ENCODE assay signal across 9 cellular contexts in genomic region chr6:47235964-47236760, GRCh38.
A peak's percentile ranks its signal among the peaks of the same experiment; 100 is the strongest.
DNase-seq lines count a peak whose midpoint lies in the region; ATAC-seq and TF ChIP-seq lines count a peak whose summit lies in the region.
"Had no signal": no experiment of that assay in that cellular context is flagged by ENCODE, and none has a peak within 500 bp of the region (broad histone marks: within the 10 kb centered on the region; RNA-seq: fewer than 3 reads in every experiment).

No MANE protein-coding gene starts in this region.

- ATAC-seq in GM19324 (IDR thresholded peaks at IDR 0.05; ENCODE audit: low FRiP score, unreplicated experiment) = peak; percentile 71
- ATAC-seq in HG03135 (IDR thresholded peaks at IDR 0.05; ENCODE audit: unreplicated experiment) = no peak

- H3K27me3 Mint-ChIP-seq in osteocyte (ENCODE audit: unreplicated experiment) = no peaks in the 10 kb centered on the region
- H3K27me3 Mint-ChIP-seq: activated CD4-positive, alpha-beta memory T cell treated with anti-CD3 and anti-CD28 coated beads, Interleukin-2, amount 10 ng/mL, durations not matched to agents 7 days and 5 days had no signal

- no peak overlapping the region for H3K4me3 ChIP-seq in muscle layer of duodenum (ENCODE audit: low read depth in 1 of 2, low read length in 2 of 2)

- no peak for TF ChIP-seq CTCF in osteocyte (IDR thresholded peaks at IDR 0.05)

- peaks cover 9 to 16% of the 10 kb centered on the region in 2 donors for H3K4me1 ChIP-seq in muscle layer of duodenum (ENCODE audit: control insufficient read depth in 1 of 2, insufficient read depth in 2 of 2, low read length in 2 of 2)

- no peaks in the 10 kb centered on the region for H3K36me3 Mint-ChIP-seq in osteocyte (ENCODE audit: unreplicated experiment)

- DNase-seq in NCI-H1092 treated with DMSO at 0.1 percent for 48 hours (lab: John Stamatoyannopoulos, UW) (peak; percentile 93), SKM-1 (lab: John Stamatoyannopoulos, UW; ENCODE audit: unreplicated experiment) (peak; percentile 26), osteocyte (ENCODE audit: extremely low spot score, unreplicated experiment) (no peak)
- DNase-seq in stimulated activated CD4-positive, alpha-beta T cell treated with anti-CD3 and anti-CD28 coated beads, Interleukin-2, amount 100 ng/mL, for 48 hours = no peak
- no peak for DNase-seq in stimulated activated CD4-positive, alpha-beta T cell treated with anti-CD3 and anti-CD28 coated beads, Interleukin-4, amount 100 ng/mL, for 4 hours
- DNase-seq: activated CD4-positive, alpha-beta memory T cell treated with anti-CD3 and anti-CD28 coated beads, Interleukin-2, amount 10 ng/mL, durations not matched to agents 7 days and 5 days had no signal

- H3K9me3 ChIP-seq in muscle layer of duodenum (ENCODE audit: control insufficient read depth in 1 of 2, low read length in 2 of 2) = no peaks in the 10 kb centered on the region

- no peaks in the 10 kb centered on the region for H3K4me1 Mint-ChIP-seq in osteocyte (ENCODE audit: unreplicated experiment)
- H3K4me1 Mint-ChIP-seq: activated CD4-positive, alpha-beta memory T cell treated with anti-CD3 and anti-CD28 coated beads, Interleukin-2, amount 10 ng/mL, durations not matched to agents 7 days and 5 days had no signal

- no peak overlapping the region for H3K27ac Mint-ChIP-seq in osteocyte (ENCODE audit: unreplicated experiment)
- H3K27ac Mint-ChIP-seq: activated CD4-positive, alpha-beta memory T cell treated with anti-CD3 and anti-CD28 coated beads, Interleukin-2, amount 10 ng/mL, durations not matched to agents 7 days and 5 days had no signal

- no peaks in the 10 kb centered on the region for H3K27me3 ChIP-seq in muscle layer of duodenum (ENCODE audit: low read depth, low read length)

- no peak overlapping the region for H3K4me3 Mint-ChIP-seq in osteocyte (ENCODE audit: unreplicated experiment)
- H3K4me3 Mint-ChIP-seq: activated CD4-positive, alpha-beta memory T cell treated with anti-CD3 and anti-CD28 coated beads, Interleukin-2, amount 10 ng/mL, durations not matched to agents 7 days and 5 days had no signal

- H3K9me3 Mint-ChIP-seq in osteocyte (ENCODE audit: unreplicated experiment) = no peaks in the 10 kb centered on the region
- H3K9me3 Mint-ChIP-seq: activated CD4-positive, alpha-beta memory T cell treated with anti-CD3 and anti-CD28 coated beads, Interleukin-2, amount 10 ng/mL, durations not matched to agents 7 days and 5 days had no signal

- peaks cover 0 to 14% of the 10 kb centered on the region in 2 donors for H3K36me3 ChIP-seq in muscle layer of duodenum (ENCODE audit: control insufficient read depth in 1 of 2, insufficient read depth in 2 of 2, low read length in 2 of 2)

- peak overlapping the region; percentile 44 for H3K27ac ChIP-seq in muscle layer of duodenum (ENCODE audit: low read length)

Comparison
In these comparisons a context has a peak if more than half of its experiments do, and no peak if none do; other contexts are left out.
1. DNase-seq: peak in NCI-H1092 treated with DMSO at 0.1 percent for 48 hours (single experiment) and SKM-1 (single experiment); none in stimulated activated CD4-positive, alpha-beta T cell treated with anti-CD3 and anti-CD28 coated beads, Interleukin-2, amount 100 ng/mL, for 48 hours (0 of 2), osteocyte (single experiment) and stimulated activated CD4-positive, alpha-beta T cell treated with anti-CD3 and anti-CD28 coated beads, Interleukin-4, amount 100 ng/mL, for 4 hours (0 of 2).